14 cellular contexts compared by ENCODE assay signal in genomic region chr16:12054396-12054795, GRCh38.
"Had no signal": no experiment of that assay in that cellular context is flagged by ENCODE, and none has a peak within 500 bp of the region (broad histone marks: within the 10 kb centered on the region; RNA-seq: fewer than 3 reads in every experiment).

No MANE protein-coding gene starts in this region.

- H3K9me3 Mint-ChIP-seq: T-helper 1 cell treated with Interleukin-12 subunit alpha and Interleukin-12 subunit beta and Interleukin-4 antibody, amounts not matched to agents 30 μg/mL and 1 μg/mL, for 36 hours had no signal

- H3K4me3 ChIP-seq: hepatocyte, left ventricle myocardium inferior, tibial nerve had no signal

- H3K27me3 ChIP-seq: hepatocyte, tibial nerve had no signal

- H2AFZ ChIP-seq: hepatocyte had no signal

- DNase-seq: activated CD4-positive, alpha-beta T cell treated with anti-CD3 and anti-CD28 coated beads for 36 hours; activated CD8-positive, alpha-beta memory T cell treated with anti-CD3 and anti-CD28 coated beads, Interleukin-2, amount 50 U/mL, for 48 hours; activated gamma-delta T cell treated with Interleukin-2 at 50 U/mL for 16 hours; amniotic stem cell; islet precursor cell; left ventricle myocardium inferior; mesendoderm; stimulated activated CD4-positive, alpha-beta T cell treated with anti-CD3 and anti-CD28 coated beads, Interleukin-12 subunit alpha, Interleukin-12 subunit beta, amount 100 ng/mL, for 4 hours; stimulated activated CD4-positive, alpha-beta T cell treated with anti-CD3 and anti-CD28 coated beads, Interleukin-2, amount 100 ng/mL, for 24 hours had no signal

- H3K27ac ChIP-seq: hepatocyte, left ventricle myocardium inferior, tibial nerve had no signal

- H3K27me3 Mint-ChIP-seq: activated CD4-positive, alpha-beta T cell treated with anti-CD3 and anti-CD28 coated beads for 36 hours; activated naive CD8-positive, alpha-beta T cell had no signal

- H3K9me3 ChIP-seq: left ventricle myocardium inferior, tibial nerve had no signal

- ATAC-seq: activated CD4-positive, alpha-beta T cell treated with anti-CD3 and anti-CD28 coated beads for 36 hours; esophagus mucosa had no signal

- H3K27ac Mint-ChIP-seq: activated CD4-positive, alpha-beta T cell treated with anti-CD3 and anti-CD28 coated beads for 36 hours; activated naive CD8-positive, alpha-beta T cell; T-helper 1 cell treated with Interleukin-12 subunit alpha and Interleukin-12 subunit beta and Interleukin-4 antibody, amounts not matched to agents 30 μg/mL and 1 μg/mL, for 36 hours had no signal

- H3K4me2 ChIP-seq: hepatocyte had no signal

- H3K4me3 Mint-ChIP-seq: activated CD4-positive, alpha-beta T cell treated with anti-CD3 and anti-CD28 coated beads for 36 hours; activated naive CD8-positive, alpha-beta T cell; T-helper 1 cell treated with Interleukin-12 subunit alpha and Interleukin-12 subunit beta and Interleukin-4 antibody, amounts not matched to agents 30 μg/mL and 1 μg/mL, for 36 hours had no signal
